Comparison of ENCODE assay signal across 24 cellular contexts in genomic region chr16:29982560-29983419, GRCh38. TPM values are rescaled to one million over a fixed set of nuclear protein-coding genes. Genes with fewer than 3 reads are reported as not detected.
"Had no signal": no experiment of that assay in that cellular context is flagged by ENCODE, and none has a peak within 500 bp of the region (broad histone marks: within the 10 kb centered on the region; RNA-seq: fewer than 3 reads in every experiment).

No MANE protein-coding gene starts in this region.

- H3K27me3 ChIP-seq: brain microvascular endothelial cell, colonic mucosa, dorsolateral prefrontal cortex, esophagus muscularis mucosa, gastrocnemius medialis, pancreas, stomach, transverse colon had no signal

- H3K9me3 Mint-ChIP-seq: activated CD4-positive, alpha-beta memory T cell treated with anti-CD3 and anti-CD28 coated beads, Interleukin-2, amount 10 ng/mL, durations not matched to agents 7 days and 5 days; activated CD4-positive, alpha-beta T cell treated with anti-CD3 and anti-CD28 coated beads, Interleukin-2, amount 10 ng/mL, durations not matched to agents 24 days and 14 days; activated naive CD4-positive, alpha-beta T cell treated with anti-CD3 and anti-CD28 coated beads, Interleukin-2, amount 50 U/mL, for 24 hours; central memory CD8-positive, alpha-beta T cell; effector memory CD8-positive, alpha-beta T cell; natural killer cell treated with Interleukin-12 subunit alpha and Interleukin-12 subunit beta and Interleukin-15 and Interleukin-18, amount 100 ng/mL, for 72 hours had no signal

- H3K4me1 Mint-ChIP-seq: activated CD4-positive, alpha-beta T cell treated with anti-CD3 and anti-CD28 coated beads, Interleukin-2, amount 10 ng/mL, durations not matched to agents 24 days and 14 days; activated naive CD4-positive, alpha-beta T cell treated with anti-CD3 and anti-CD28 coated beads, Interleukin-2, amount 50 U/mL, for 24 hours had no signal

- H3K4me1 ChIP-seq: colonic mucosa, pancreas, transverse colon had no signal

- H3K4me3 ChIP-seq: colonic mucosa, dorsolateral prefrontal cortex, esophagus muscularis mucosa, gastrocnemius medialis, left ventricle myocardium inferior, pancreas, skin epidermis, stomach, transverse colon had no signal

- ATAC-seq: activated CD4-positive, CD25-positive, alpha-beta regulatory T cell treated with anti-CD3 and anti-CD28 coated beads, Interleukin-2, amount 50 U/mL, for 24 hours; effector memory CD8-positive, alpha-beta T cell; gastrocnemius medialis; natural killer cell treated with Interleukin-12 subunit alpha and Interleukin-12 subunit beta and Interleukin-15 and Interleukin-18, amount 100 ng/mL, for 72 hours; pancreas; right cardiac atrium had no signal

- H3K27ac ChIP-seq: brain microvascular endothelial cell, colonic mucosa, esophagus muscularis mucosa, gastrocnemius medialis, left ventricle myocardium inferior, pancreas, stomach, transverse colon, VCaP had no signal

- H3K9me3 ChIP-seq: colonic mucosa, esophagus muscularis mucosa, gastrocnemius medialis, left ventricle myocardium inferior, pancreas, stomach, transverse colon had no signal

- H3K4me3 Mint-ChIP-seq: activated CD4-positive, alpha-beta memory T cell treated with anti-CD3 and anti-CD28 coated beads, Interleukin-2, amount 10 ng/mL, durations not matched to agents 7 days and 5 days; activated CD4-positive, alpha-beta T cell treated with anti-CD3 and anti-CD28 coated beads, Interleukin-2, amount 10 ng/mL, durations not matched to agents 24 days and 14 days; activated naive CD4-positive, alpha-beta T cell treated with anti-CD3 and anti-CD28 coated beads, Interleukin-2, amount 50 U/mL, for 24 hours; central memory CD8-positive, alpha-beta T cell; effector memory CD8-positive, alpha-beta T cell; natural killer cell treated with Interleukin-12 subunit alpha and Interleukin-12 subunit beta and Interleukin-15 and Interleukin-18, amount 100 ng/mL, for 72 hours had no signal

- DNase-seq: activated CD4-positive, alpha-beta memory T cell treated with anti-CD3 and anti-CD28 coated beads, Interleukin-2, amount 10 ng/mL, durations not matched to agents 7 days and 5 days; activated CD4-positive, alpha-beta T cell treated with anti-CD3 and anti-CD28 coated beads, Interleukin-2, amount 10 ng/mL, durations not matched to agents 24 days and 14 days; activated gamma-delta T cell; anterior cingulate cortex; brain microvascular endothelial cell; colonic mucosa; dorsolateral prefrontal cortex; effector memory CD8-positive, alpha-beta T cell; gastrocnemius medialis; head of caudate nucleus; hypothalamus; left ventricle myocardium inferior; pancreas; stimulated activated CD4-positive, alpha-beta T cell treated with anti-CD3 and anti-CD28 coated beads, Interleukin-1b, Interleukin-23, amount 100 ng/mL, for 48 hours; stomach; transverse colon had no signal

- H3K27me3 Mint-ChIP-seq: activated CD4-positive, alpha-beta memory T cell treated with anti-CD3 and anti-CD28 coated beads, Interleukin-2, amount 10 ng/mL, durations not matched to agents 7 days and 5 days; activated CD4-positive, alpha-beta T cell treated with anti-CD3 and anti-CD28 coated beads, Interleukin-2, amount 10 ng/mL, durations not matched to agents 24 days and 14 days; activated naive CD4-positive, alpha-beta T cell treated with anti-CD3 and anti-CD28 coated beads, Interleukin-2, amount 50 U/mL, for 24 hours; central memory CD8-positive, alpha-beta T cell; effector memory CD8-positive, alpha-beta T cell; natural killer cell treated with Interleukin-12 subunit alpha and Interleukin-12 subunit beta and Interleukin-15 and Interleukin-18, amount 100 ng/mL, for 72 hours had no signal

- H3K27ac Mint-ChIP-seq: activated CD4-positive, alpha-beta memory T cell treated with anti-CD3 and anti-CD28 coated beads, Interleukin-2, amount 10 ng/mL, durations not matched to agents 7 days and 5 days; activated CD4-positive, alpha-beta T cell treated with anti-CD3 and anti-CD28 coated beads, Interleukin-2, amount 10 ng/mL, durations not matched to agents 24 days and 14 days had no signal

RNA-seq across cellular contexts. Expression of gene DOC2A, which starts 28.0 kb away (rescaled TPM):
- total RNA-seq: activated CD4-positive, alpha-beta memory T cell treated with anti-CD3 and anti-CD28 coated beads, Interleukin-2, amount 10 ng/mL, durations not matched to agents 7 days and 5 days; gastrocnemius medialis; natural killer cell treated with Interleukin-12 subunit alpha and Interleukin-12 subunit beta and Interleukin-15 and Interleukin-18, amount 100 ng/mL, for 72 hours had no signal
